ENCODE assay signal across 30 cellular contexts in genomic region chr17:82386881-82387498, GRCh38. TPM values are rescaled to one million over a fixed set of nuclear protein-coding genes. Genes with fewer than 3 reads are reported as not detected.
"Had no signal": no experiment of that assay in that cellular context is flagged by ENCODE, and none has a peak within 500 bp of the region (broad histone marks: within the 10 kb centered on the region; RNA-seq: fewer than 3 reads in every experiment).

No MANE protein-coding gene starts in this region.

- H3K4me1 ChIP-seq: colonic mucosa had no signal

- H3K27ac Mint-ChIP-seq: activated B cell treated with CpG ODN at 0.5 μM for 24 hours; activated CD4-positive, alpha-beta T cell treated with anti-CD3 and anti-CD28 coated beads for 36 hours; activated naive CD4-positive, alpha-beta T cell treated with anti-CD3 and anti-CD28 coated beads for 36 hours; activated naive CD8-positive, alpha-beta T cell treated with anti-CD3 and anti-CD28 coated beads, Interleukin-2, amount 10 ng/mL, durations not matched to agents 7 days and 5 days; progenitor cell of endocrine pancreas; stimulated activated naive CD8-positive, alpha-beta T cell treated with anti-CD3 and anti-CD28 coated beads, Interleukin-15, Interleukin-2, amounts not matched to agents 100 ng/mL and 50 ng/mL, for 24 hours; T-helper 1 cell treated with Interleukin-12 subunit alpha and Interleukin-12 subunit beta and Interleukin-4 antibody, amounts not matched to agents 30 μg/mL and 1 μg/mL, for 36 hours had no signal

- H3K27ac ChIP-seq: breast epithelium, colonic mucosa, dorsolateral prefrontal cortex, esophagus muscularis mucosa, tibial artery had no signal

- H3K9me3 Mint-ChIP-seq: activated B cell treated with CpG ODN at 0.5 μM for 24 hours; activated naive CD4-positive, alpha-beta T cell treated with anti-CD3 and anti-CD28 coated beads for 36 hours; activated naive CD8-positive, alpha-beta T cell treated with anti-CD3 and anti-CD28 coated beads, Interleukin-2, amount 10 ng/mL, durations not matched to agents 7 days and 5 days; activated T-cell treated with anti-CD3 and anti-CD28 coated beads, Interleukin-2, amount 50 U/mL, for 4 hours; naive thymus-derived CD8-positive, alpha-beta T cell; stimulated activated naive CD8-positive, alpha-beta T cell treated with anti-CD3 and anti-CD28 coated beads, Interleukin-15, Interleukin-2, amounts not matched to agents 100 ng/mL and 50 ng/mL, for 24 hours; T-helper 1 cell treated with Interleukin-12 subunit alpha and Interleukin-12 subunit beta and Interleukin-4 antibody, amounts not matched to agents 30 μg/mL and 1 μg/mL, for 36 hours had no signal

- H3K36me3 Mint-ChIP-seq: activated naive CD8-positive, alpha-beta T cell treated with anti-CD3 and anti-CD28 coated beads, Interleukin-2, amount 10 ng/mL, durations not matched to agents 7 days and 5 days; naive thymus-derived CD8-positive, alpha-beta T cell had no signal

- ATAC-seq: activated CD4-positive, alpha-beta T cell treated with anti-CD3 and anti-CD28 coated beads for 36 hours; activated T-cell treated with anti-CD3 and anti-CD28 coated beads, Interleukin-2, amount 50 U/mL, for 4 hours; naive thymus-derived CD8-positive, alpha-beta T cell had no signal

- H3K4me3 Mint-ChIP-seq: activated B cell treated with CpG ODN at 0.5 μM for 24 hours; activated CD4-positive, alpha-beta T cell treated with anti-CD3 and anti-CD28 coated beads for 36 hours; activated naive CD4-positive, alpha-beta T cell treated with anti-CD3 and anti-CD28 coated beads for 36 hours; activated naive CD8-positive, alpha-beta T cell treated with anti-CD3 and anti-CD28 coated beads, Interleukin-2, amount 10 ng/mL, durations not matched to agents 7 days and 5 days; activated T-cell treated with anti-CD3 and anti-CD28 coated beads, Interleukin-2, amount 50 U/mL, for 4 hours; naive thymus-derived CD8-positive, alpha-beta T cell; stimulated activated naive CD8-positive, alpha-beta T cell treated with anti-CD3 and anti-CD28 coated beads, Interleukin-15, Interleukin-2, amounts not matched to agents 100 ng/mL and 50 ng/mL, for 24 hours; T-helper 1 cell treated with Interleukin-12 subunit alpha and Interleukin-12 subunit beta and Interleukin-4 antibody, amounts not matched to agents 30 μg/mL and 1 μg/mL, for 36 hours had no signal

- FAIRE-seq: frontal cortex had no signal

- H3K27me3 Mint-ChIP-seq: stimulated activated naive CD8-positive, alpha-beta T cell treated with anti-CD3 and anti-CD28 coated beads, Interleukin-15, Interleukin-2, amounts not matched to agents 100 ng/mL and 50 ng/mL, for 24 hours had no signal

- H3K4me3 ChIP-seq: breast epithelium, colonic mucosa, dorsolateral prefrontal cortex, esophagus muscularis mucosa, lung, tibial artery had no signal

- H3K9me3 ChIP-seq: breast epithelium, colonic mucosa, esophagus muscularis mucosa, tibial artery had no signal

- H3K36me3 ChIP-seq: breast epithelium, colonic mucosa had no signal

- DNase-seq: activated B cell treated with CpG ODN at 0.5 μM for 24 hours; activated CD4-positive, alpha-beta T cell treated with anti-CD3 and anti-CD28 coated beads for 36 hours; activated CD4-positive, alpha-beta T cell treated with anti-CD3 and anti-CD28 coated beads, Interleukin-2, amount 50 U/mL, for 4 hours; activated CD8-positive, alpha-beta memory T cell treated with anti-CD3 and anti-CD28 coated beads for 24 hours; activated CD8-positive, alpha-beta memory T cell treated with anti-CD3 and anti-CD28 coated beads, Interleukin-2, amount 50 U/mL, for 4 hours; activated effector memory CD4-positive, alpha-beta T cell treated with Interleukin-2 at 50 U/mL for 16 hours; activated naive CD4-positive, alpha-beta T cell treated with anti-CD3 and anti-CD28 coated beads for 36 hours; activated naive CD8-positive, alpha-beta T cell treated with anti-CD3 and anti-CD28 coated beads, Interleukin-2, amount 10 ng/mL, durations not matched to agents 7 days and 5 days; activated T-cell treated with anti-CD3 and anti-CD28 coated beads, Interleukin-2, amount 50 U/mL, for 4 hours; amniotic stem cell; colonic mucosa; dorsolateral prefrontal cortex; glutamatergic neuron; hypothalamus; retina; stimulated activated CD4-positive, alpha-beta T cell treated with anti-CD3 and anti-CD28 coated beads, Interleukin-12 subunit alpha, Interleukin-12 subunit beta, amount 100 ng/mL, for 4 hours; stimulated activated CD4-positive, alpha-beta T cell treated with anti-CD3 and anti-CD28 coated beads, Interleukin-4, amount 100 ng/mL, for 4 hours; T1000 had no signal

- H3K4me1 Mint-ChIP-seq: activated B cell treated with CpG ODN at 0.5 μM for 24 hours; activated CD4-positive, alpha-beta T cell treated with anti-CD3 and anti-CD28 coated beads for 36 hours; activated naive CD8-positive, alpha-beta T cell treated with anti-CD3 and anti-CD28 coated beads, Interleukin-2, amount 10 ng/mL, durations not matched to agents 7 days and 5 days had no signal

RNA-seq across cellular contexts. Expression of gene UTS2R, which starts 15.4 kb away (rescaled TPM):
- total RNA-seq: activated B cell treated with CpG ODN at 0.5 μM for 24 hours; activated CD4-positive, alpha-beta T cell treated with anti-CD3 and anti-CD28 coated beads for 36 hours; activated naive CD4-positive, alpha-beta T cell treated with anti-CD3 and anti-CD28 coated beads for 36 hours; activated naive CD8-positive, alpha-beta T cell treated with anti-CD3 and anti-CD28 coated beads, Interleukin-2, amount 10 ng/mL, durations not matched to agents 7 days and 5 days; activated T-cell treated with anti-CD3 and anti-CD28 coated beads, Interleukin-2, amount 50 U/mL, for 4 hours; colonic mucosa; esophagus muscularis mucosa; frontal cortex; mesenteric fat pad; naive thymus-derived CD8-positive, alpha-beta T cell; osteocyte; ureter had no signal
- polyA plus RNA-seq: lung; naive thymus-derived CD8-positive, alpha-beta T cell had no signal

RNA-seq across cellular contexts. Expression of gene TEX19, which starts 27.9 kb away (rescaled TPM):
- total RNA-seq: activated B cell treated with CpG ODN at 0.5 μM for 24 hours; activated CD4-positive, alpha-beta T cell treated with anti-CD3 and anti-CD28 coated beads for 36 hours; activated naive CD8-positive, alpha-beta T cell treated with anti-CD3 and anti-CD28 coated beads, Interleukin-2, amount 10 ng/mL, durations not matched to agents 7 days and 5 days; breast epithelium; colonic mucosa; dorsolateral prefrontal cortex; esophagus muscularis mucosa; frontal cortex; lung; mesenteric fat pad; naive thymus-derived CD8-positive, alpha-beta T cell; osteocyte; progenitor cell of endocrine pancreas; ureter had no signal
- polyA plus RNA-seq: naive thymus-derived CD8-positive, alpha-beta T cell had no signal

RNA-seq across cellular contexts. Expression of gene SECTM1, which starts 53.4 kb away (rescaled TPM):
- total RNA-seq: activated B cell treated with CpG ODN at 0.5 μM for 24 hours, progenitor cell of endocrine pancreas had no signal
